ENCODE assay signal across 2 cellular contexts in the genomic region with DNA sequence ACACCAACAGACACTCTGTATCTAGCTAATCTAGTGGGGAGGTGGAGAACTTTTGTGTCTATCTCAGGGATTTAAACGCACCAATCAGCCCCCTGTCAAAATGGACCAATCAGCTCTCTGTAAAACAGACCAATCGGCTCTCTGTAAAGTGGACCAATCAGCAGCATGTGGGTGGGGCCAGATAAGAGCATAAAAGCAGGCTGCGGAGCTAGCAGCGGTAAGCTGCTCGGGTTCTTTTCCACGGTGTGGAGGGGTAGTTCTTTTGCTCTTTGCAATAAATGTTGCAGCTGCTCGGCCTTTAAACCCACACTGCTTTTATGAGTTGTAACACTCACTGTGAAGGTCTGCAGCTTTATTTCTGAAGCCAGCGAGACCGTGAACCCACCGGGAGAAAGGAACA.
TF ChIP-seq lines count a peak whose summit lies in the region.

No MANE protein-coding gene starts in this region.

TF ChIP-seq in H1, 55 proteins besides CTCF, POLR2A, EP300 and RAD21:
- TF ChIP-seq CHD2 (IDR thresholded peaks at IDR 0.05; ENCODE audit: low read length) (no peak), TBP (IDR thresholded peaks at IDR 0.05; ENCODE audit: low read depth, low read length) (peak; percentile 73), SP1 (IDR thresholded peaks at IDR 0.05; ENCODE audit: low read depth, low read length) (0 out of 2 replicates have a peak, but pooled peaks have one; percentile 13), POU5F1 (IDR thresholded peaks at IDR 0.05; ENCODE audit: low read depth, low read length) (no peak), CHD1 (IDR thresholded peaks at IDR 0.05; ENCODE audit: low read depth, low read length) (no peak)

TF ChIP-seq in HEK293T, 16 proteins besides CTCF, POLR2A, EP300 and RAD21:
- TF ChIP-seq L3MBTL2 (conservative IDR thresholded peaks at IDR 0.05) (no peak), TARDBP (IDR thresholded peaks at IDR 0.05) (no peak), LEF1 (IDR thresholded peaks at IDR 0.05; ENCODE audit: borderline replicate concordance) (no peak), HDGF (IDR thresholded peaks at IDR 0.05; ENCODE audit: borderline replicate concordance) (no peak), NFRKB (IDR thresholded peaks at IDR 0.05) (no peak), FOXA1 (IDR thresholded peaks at IDR 0.05) (no peak), CTBP1 (IDR thresholded peaks at IDR 0.05; ENCODE audit: borderline replicate concordance) (no peak), ZNF384 (IDR thresholded peaks at IDR 0.05) (no peak), SUZ12 (IDR thresholded peaks at IDR 0.05) (no peak), FOXK2 (IDR thresholded peaks at IDR 0.05) (no peak), ARNT (IDR thresholded peaks at IDR 0.05) (no peak), ELF4 (IDR thresholded peaks at IDR 0.05) (no peak), FOXM1 (IDR thresholded peaks at IDR 0.05; ENCODE audit: borderline replicate concordance) (no peak)
- TF ChIP-seq, protein P1, sequence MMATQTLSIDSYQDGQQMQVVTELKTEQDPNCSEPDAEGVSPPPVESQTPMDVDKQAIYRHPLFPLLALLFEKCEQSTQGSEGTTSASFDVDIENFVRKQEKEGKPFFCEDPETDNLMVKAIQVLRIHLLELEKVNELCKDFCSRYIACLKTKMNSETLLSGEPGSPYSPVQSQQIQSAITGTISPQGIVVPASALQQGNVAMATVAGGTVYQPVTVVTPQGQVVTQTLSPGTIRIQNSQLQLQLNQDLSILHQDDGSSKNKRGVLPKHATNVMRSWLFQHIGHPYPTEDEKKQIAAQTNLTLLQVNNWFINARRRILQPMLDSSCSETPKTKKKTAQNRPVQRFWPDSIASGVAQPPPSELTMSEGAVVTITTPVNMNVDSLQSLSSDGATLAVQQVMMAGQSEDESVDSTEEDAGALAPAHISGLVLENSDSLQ (IDR thresholded peaks at IDR 0.05), result no peak
